Comparison of ENCODE assay signal across 12 cellular contexts in the genomic region with DNA sequence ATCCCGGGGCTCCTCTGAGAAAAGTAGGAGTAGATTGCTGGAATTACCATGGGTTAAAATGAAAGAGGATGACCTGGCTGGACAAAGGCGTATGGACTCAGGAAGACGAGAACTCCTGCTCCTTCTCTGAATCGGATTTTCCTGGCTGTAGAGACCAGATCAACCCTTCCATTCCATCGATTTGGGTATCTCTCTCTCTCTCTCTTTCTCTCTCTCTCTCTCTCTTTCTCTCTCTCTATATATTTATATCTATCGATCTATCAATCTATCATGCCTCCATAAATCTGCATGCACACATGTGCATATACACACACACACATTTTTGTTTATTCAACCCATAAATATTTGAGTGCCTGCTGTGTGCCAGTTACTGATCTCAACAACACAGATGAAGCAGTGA.
DNase-seq lines count a peak whose midpoint lies in the region; ATAC-seq and TF ChIP-seq lines count a peak whose summit lies in the region.
"Had no signal": no experiment of that assay in that cellular context is flagged by ENCODE, and none has a peak within 500 bp of the region (broad histone marks: within the 10 kb centered on the region; RNA-seq: fewer than 3 reads in every experiment).

No MANE protein-coding gene starts in this region.

- H3K4me1 Mint-ChIP-seq in Calu3 (ENCODE audit: low read depth, unreplicated experiment), result no peaks in the 10 kb centered on the region

- no peak overlapping the region for H3K27ac Mint-ChIP-seq in Calu3 (ENCODE audit: unreplicated experiment)

- no peak for ATAC-seq in GM18870 (IDR thresholded peaks at IDR 0.05; ENCODE audit: unreplicated experiment)
- ATAC-seq in HG02973 (IDR thresholded peaks at IDR 0.05; ENCODE audit: unreplicated experiment), result no peak

- CTCF ChIA-PET in Calu3 (lab: Charles Lee), result no interaction called here

- DNase-seq in Calu3 (no peak), NCI-H146 (lab: John Stamatoyannopoulos, UW) (peak; percentile 31), colonic mucosa (no peak), posterior vena cava (ENCODE audit: low spot score) (no peak), CD1c-positive myeloid dendritic cell (ENCODE audit: extremely low spot score) (no peak)
- DNase-seq: activated gamma-delta T cell treated with Interleukin-2 at 50 U/mL for 16 hours, NCI-H1417 treated with DMSO at 0.1 percent for 48 hours had no signal

- H3K9me3 ChIP-seq in colonic mucosa (no peaks in the 10 kb centered on the region), neuron (ENCODE audit: low read length) (no peaks in the 10 kb centered on the region)
- H3K9me3 ChIP-seq: thyroid gland had no signal

- H3K36me3 ChIP-seq in colonic mucosa (no peaks in the 10 kb centered on the region), neuron (ENCODE audit: insufficient read depth, low read length) (no peaks in the 10 kb centered on the region)
- H3K36me3 ChIP-seq: thyroid gland had no signal

- peaks cover 5% of the 10 kb centered on the region for H3K36me3 Mint-ChIP-seq in Calu3 (ENCODE audit: insufficient read depth, unreplicated experiment)
- H3K36me3 Mint-ChIP-seq: CD8-positive, alpha-beta T cell had no signal

- no TSS peak for BruUV-seq in Calu3 (replicated peaks; lab: Mats Ljungman, UMichigan)

- H2AFZ ChIP-seq in neuron (ENCODE audit: low read depth, low read length), result peak overlapping the region; percentile 28

- no peak overlapping the region for H3K27ac ChIP-seq in colonic mucosa

- H3K4me3 ChIP-seq in colonic mucosa (peak overlapping the region; percentile 11), neuron (ENCODE audit: low read length) (no peak overlapping the region)

- H3K4me3 Mint-ChIP-seq in Calu3 (ENCODE audit: low read depth, unreplicated experiment), result peak overlapping the region; percentile 66

- TF ChIP-seq CTCF in Calu3 (IDR thresholded peaks at IDR 0.05; ENCODE audit: unreplicated experiment), result no peak
- no peak for TF ChIP-seq CTCF in colonic mucosa (IDR thresholded peaks at IDR 0.05)

- H3K9me3 Mint-ChIP-seq in Calu3 (ENCODE audit: low read depth, unreplicated experiment), result no peaks in the 10 kb centered on the region
- H3K9me3 Mint-ChIP-seq: CD8-positive, alpha-beta T cell had no signal

- H3K27me3 ChIP-seq in colonic mucosa, result no peaks in the 10 kb centered on the region
- no peaks in the 10 kb centered on the region for H3K27me3 ChIP-seq in neuron (ENCODE audit: insufficient read depth, low read length)
- H3K27me3 ChIP-seq: thyroid gland had no signal

- H3K27me3 Mint-ChIP-seq in Calu3 (ENCODE audit: unreplicated experiment), result no peaks in the 10 kb centered on the region

- no peak overlapping the region for H3K9ac ChIP-seq in colonic mucosa (ENCODE audit: low read depth in 2 of 2, low read length in 2 of 2)

- intact Hi-C loops in Calu3 (cut with micrococcal nuclease; ENCODE audit: unreplicated experiment), result loop anchor here (5.0 kb wide), 1 partner anchor 1011 kb away; no protein-coding TSS in a partner anchor
- intact Hi-C loops in colonic mucosa (cut with DNase I), result loop anchor here (5.0 to 10.0 kb wide), 4 partner anchors 144 to 1114 kb away; no protein-coding TSS in a partner anchor
- intact Hi-C loops in posterior vena cava (cut with DNase I), result loop anchor here in 1 of 2 donors (10.0 kb wide), 1 partner anchor 1034 kb away; no protein-coding TSS in a partner anchor

- no peaks in the 10 kb centered on the region for H3K4me1 ChIP-seq in colonic mucosa
- peaks cover 3% of the 10 kb centered on the region for H3K4me1 ChIP-seq in neuron (ENCODE audit: insufficient read depth, low read length)
